8 cellular contexts compared by ENCODE assay signal in genomic region chr6:79538481-79538971, GRCh38. TPM values are rescaled to one million over a fixed set of nuclear protein-coding genes. Genes with fewer than 3 reads are reported as not detected.
DNase-seq lines count a peak whose midpoint lies in the region; ATAC-seq and TF ChIP-seq lines count a peak whose summit lies in the region.

No MANE protein-coding gene starts in this region.

- peak overlapping the region; percentile 95; the same call in 1 of the 2 replicates for H2AFZ ChIP-seq in OCI-LY7 (ENCODE audit: low read length)
- H2AFZ ChIP-seq in parathyroid adenoma: peak overlapping the region; percentile 90

- H3K4me1 ChIP-seq in OCI-LY7 (ENCODE audit: insufficient read depth, low read length, poor library complexity, severe bottlenecking) (peaks cover 16% of the 10 kb centered on the region), esophagus (ENCODE audit: control insufficient read depth in 2 of 2, insufficient read depth in 2 of 2, low read length in 1 of 2) (no peaks in the 10 kb centered on the region), parathyroid adenoma (peaks cover 14% of the 10 kb centered on the region)

- intact Hi-C loops in OCI-LY7 (cut with micrococcal nuclease; ENCODE audit: unreplicated experiment): loop anchor here (5.0 kb wide), 1 partner anchor 671 kb away; the partner anchor contains the start of gene IRAK1BP1

- H3K27ac ChIP-seq in OCI-LY7 (ENCODE audit: low read depth, low read length, poor library complexity, severe bottlenecking): no peak overlapping the region
- peak overlapping the region; percentile 22 to 63 for H3K27ac ChIP-seq in esophagus (ENCODE audit: low read depth in 2 of 2, low read length in 1 of 2)
- peak overlapping the region; percentile 92 for H3K27ac ChIP-seq in parathyroid adenoma

- no peaks in the 10 kb centered on the region for H3K79me2 ChIP-seq in OCI-LY7 (ENCODE audit: insufficient read depth, low read depth, low read length)
- peaks cover 5% of the 10 kb centered on the region for H3K79me2 ChIP-seq in parathyroid adenoma

- POLR2A ChIA-PET in OCI-LY7 (lab: Charles Lee): interaction anchor here (2.4 kb wide), 1 partner anchor 460 kb away, joined by 6 read pairs; the partner anchor contains the start of gene PHIP
- POLR2A ChIA-PET in WTC11 (lab: Charles Lee): no interaction called here

- peak overlapping the region; percentile 69 for H3K4me3 ChIP-seq in OCI-LY7 (ENCODE audit: low read depth, low read length, poor library complexity, severe bottlenecking)
- peak overlapping the region; percentile 5 to 92 for H3K4me3 ChIP-seq in esophagus (ENCODE audit: low read depth in 1 of 2, low read length in 2 of 2)
- peak overlapping the region; percentile 96 for H3K4me3 ChIP-seq in parathyroid adenoma (ENCODE audit: low read depth, low read length)

- H3K27ac Mint-ChIP-seq in WTC11: no peak overlapping the region

- ATAC-seq in WTC11: no peak

- CTCF ChIA-PET in OCI-LY7 (lab: Charles Lee; ENCODE audit: unreplicated experiment): no interaction called here
- CTCF ChIA-PET in WTC11 (lab: Charles Lee): interaction anchor here (0.6 kb wide), 1 partner anchor 47 kb away, joined by 4 read pairs; no protein-coding TSS in a partner anchor

- H3K4me2 ChIP-seq in OCI-LY7 (ENCODE audit: low read length) (peak overlapping the region; percentile 74), parathyroid adenoma (ENCODE audit: low read length) (peak overlapping the region; percentile 88)

- H3K27me3 ChIP-seq in esophagus (ENCODE audit: control insufficient read depth in 1 of 2, insufficient read depth in 2 of 2, low read length in 2 of 2) (no peaks in the 10 kb centered on the region), parathyroid adenoma (ENCODE audit: control insufficient read depth, insufficient read depth, low read length) (no peaks in the 10 kb centered on the region)

- H3K36me3 ChIP-seq in OCI-LY7 (ENCODE audit: insufficient read depth, low read length) (no peaks in the 10 kb centered on the region), esophagus (ENCODE audit: control insufficient read depth in 2 of 2, insufficient read depth in 2 of 2, low read length in 1 of 2) (no peaks in the 10 kb centered on the region), parathyroid adenoma (ENCODE audit: control insufficient read depth, insufficient read depth, low read length) (no peaks in the 10 kb centered on the region)

- H3K4me3 Mint-ChIP-seq in WTC11: no peak overlapping the region

- H4K20me1 ChIP-seq in OCI-LY7 (ENCODE audit: insufficient read depth, low read length): no peaks in the 10 kb centered on the region

- H3K9ac ChIP-seq in parathyroid adenoma: no peak overlapping the region

- DNase-seq in EH (ENCODE audit: low read depth) (peak; percentile 5), OCI-LY7 (ENCODE audit: low spot score) (no peak), GF-D8 (lab: John Stamatoyannopoulos, UW) (no peak), WTC11 (ENCODE audit: low spot score) (no peak), LoVo (ENCODE audit: low spot score) (no peak)
- no peak for DNase-seq in activated naive CD4-positive, alpha-beta T cell treated with Interleukin-2 at 50 U/mL for 16 hours

- no peaks in the 10 kb centered on the region for H3K27me3 Mint-ChIP-seq in WTC11 (ENCODE audit: low read depth)

- H3K9me2 ChIP-seq in OCI-LY7 (ENCODE audit: insufficient read depth, low read length): no peaks in the 10 kb centered on the region

- H3K36me3 Mint-ChIP-seq in WTC11: 0 out of 2 replicates have a peak, but pooled peaks cover 6% of the 10 kb centered on the region

- 29 to 33% methylated on average over 7 of the region's 7 CpGs for WGBS in esophagus, 2 donors

- TF ChIP-seq CTCF in OCI-LY7 (conservative IDR thresholded peaks at IDR 0.05; ENCODE audit: low read length): no peak
- no peak for TF ChIP-seq CTCF in parathyroid adenoma (IDR thresholded peaks at IDR 0.05)
- no peak for TF ChIP-seq CTCF in WTC11 (IDR thresholded peaks at IDR 0.05)

- BruUV-seq in OCI-LY7 (replicated peaks; lab: Mats Ljungman, UMichigan): no TSS peak

- peaks cover 18% of the 10 kb centered on the region for H3K4me1 Mint-ChIP-seq in WTC11

- no peaks in the 10 kb centered on the region for H3K9me3 Mint-ChIP-seq in WTC11

- H3K9me3 ChIP-seq in OCI-LY7 (ENCODE audit: low read length) (no peaks in the 10 kb centered on the region), esophagus (ENCODE audit: control insufficient read depth in 2 of 2, insufficient read depth in 1 of 2, low read depth in 1 of 2, low read length in 1 of 2) (no peaks in the 10 kb centered on the region), parathyroid adenoma (ENCODE audit: control insufficient read depth, low read length) (no peaks in the 10 kb centered on the region)

TF ChIP-seq in WTC11, 78 proteins besides CTCF, POLR2A, EP300 and RAD21 (continues in another document):
- TF ChIP-seq, protein P1, sequence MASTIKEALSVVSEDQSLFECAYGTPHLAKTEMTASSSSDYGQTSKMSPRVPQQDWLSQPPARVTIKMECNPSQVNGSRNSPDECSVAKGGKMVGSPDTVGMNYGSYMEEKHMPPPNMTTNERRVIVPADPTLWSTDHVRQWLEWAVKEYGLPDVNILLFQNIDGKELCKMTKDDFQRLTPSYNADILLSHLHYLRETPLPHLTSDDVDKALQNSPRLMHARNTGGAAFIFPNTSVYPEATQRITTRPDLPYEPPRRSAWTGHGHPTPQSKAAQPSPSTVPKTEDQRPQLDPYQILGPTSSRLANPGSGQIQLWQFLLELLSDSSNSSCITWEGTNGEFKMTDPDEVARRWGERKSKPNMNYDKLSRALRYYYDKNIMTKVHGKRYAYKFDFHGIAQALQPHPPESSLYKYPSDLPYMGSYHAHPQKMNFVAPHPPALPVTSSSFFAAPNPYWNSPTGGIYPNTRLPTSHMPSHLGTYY (CRISPR knock-in tag; IDR thresholded peaks at IDR 0.05): no peak
- TF ChIP-seq IRF2 (CRISPR knock-in tag; IDR thresholded peaks at IDR 0.05; ENCODE audit: borderline replicate concordance, low read depth) (no peak), ESRRA (CRISPR knock-in tag; IDR thresholded peaks at IDR 0.05; ENCODE audit: borderline replicate concordance) (no peak), TEAD4 (CRISPR knock-in tag; IDR thresholded peaks at IDR 0.05) (no peak), ZNF396 (CRISPR knock-in tag; IDR thresholded peaks at IDR 0.05; ENCODE audit: borderline replicate concordance) (no peak), SMAD4 (CRISPR knock-in tag; IDR thresholded peaks at IDR 0.05) (no peak), GABPB1 (CRISPR knock-in tag; IDR thresholded peaks at IDR 0.05) (no peak), MYBL2 (CRISPR knock-in tag; IDR thresholded peaks at IDR 0.05) (no peak), ZBTB43 (CRISPR knock-in tag; IDR thresholded peaks at IDR 0.05) (no peak)
- TF ChIP-seq, protein P2, sequence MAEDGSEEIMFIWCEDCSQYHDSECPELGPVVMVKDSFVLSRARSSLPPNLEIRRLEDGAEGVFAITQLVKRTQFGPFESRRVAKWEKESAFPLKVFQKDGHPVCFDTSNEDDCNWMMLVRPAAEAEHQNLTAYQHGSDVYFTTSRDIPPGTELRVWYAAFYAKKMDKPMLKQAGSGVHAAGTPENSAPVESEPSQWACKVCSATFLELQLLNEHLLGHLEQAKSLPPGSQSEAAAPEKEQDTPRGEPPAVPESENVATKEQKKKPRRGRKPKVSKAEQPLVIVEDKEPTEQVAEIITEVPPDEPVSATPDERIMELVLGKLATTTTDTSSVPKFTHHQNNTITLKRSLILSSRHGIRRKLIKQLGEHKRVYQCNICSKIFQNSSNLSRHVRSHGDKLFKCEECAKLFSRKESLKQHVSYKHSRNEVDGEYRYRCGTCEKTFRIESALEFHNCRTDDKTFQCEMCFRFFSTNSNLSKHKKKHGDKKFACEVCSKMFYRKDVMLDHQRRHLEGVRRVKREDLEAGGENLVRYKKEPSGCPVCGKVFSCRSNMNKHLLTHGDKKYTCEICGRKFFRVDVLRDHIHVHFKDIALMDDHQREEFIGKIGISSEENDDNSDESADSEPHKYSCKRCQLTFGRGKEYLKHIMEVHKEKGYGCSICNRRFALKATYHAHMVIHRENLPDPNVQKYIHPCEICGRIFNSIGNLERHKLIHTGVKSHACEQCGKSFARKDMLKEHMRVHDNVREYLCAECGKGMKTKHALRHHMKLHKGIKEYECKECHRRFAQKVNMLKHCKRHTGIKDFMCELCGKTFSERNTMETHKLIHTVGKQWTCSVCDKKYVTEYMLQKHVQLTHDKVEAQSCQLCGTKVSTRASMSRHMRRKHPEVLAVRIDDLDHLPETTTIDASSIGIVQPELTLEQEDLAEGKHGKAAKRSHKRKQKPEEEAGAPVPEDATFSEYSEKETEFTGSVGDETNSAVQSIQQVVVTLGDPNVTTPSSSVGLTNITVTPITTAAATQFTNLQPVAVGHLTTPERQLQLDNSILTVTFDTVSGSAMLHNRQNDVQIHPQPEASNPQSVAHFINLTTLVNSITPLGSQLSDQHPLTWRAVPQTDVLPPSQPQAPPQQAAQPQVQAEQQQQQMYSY (CRISPR knock-in tag; IDR thresholded peaks at IDR 0.05): no peak
- TF ChIP-seq, protein P3, sequence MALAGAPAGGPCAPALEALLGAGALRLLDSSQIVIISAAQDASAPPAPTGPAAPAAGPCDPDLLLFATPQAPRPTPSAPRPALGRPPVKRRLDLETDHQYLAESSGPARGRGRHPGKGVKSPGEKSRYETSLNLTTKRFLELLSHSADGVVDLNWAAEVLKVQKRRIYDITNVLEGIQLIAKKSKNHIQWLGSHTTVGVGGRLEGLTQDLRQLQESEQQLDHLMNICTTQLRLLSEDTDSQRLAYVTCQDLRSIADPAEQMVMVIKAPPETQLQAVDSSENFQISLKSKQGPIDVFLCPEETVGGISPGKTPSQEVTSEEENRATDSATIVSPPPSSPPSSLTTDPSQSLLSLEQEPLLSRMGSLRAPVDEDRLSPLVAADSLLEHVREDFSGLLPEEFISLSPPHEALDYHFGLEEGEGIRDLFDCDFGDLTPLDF (CRISPR knock-in tag; IDR thresholded peaks at IDR 0.05): no peak

RNA-seq across cellular contexts. Expression of gene LCA5, which starts 1.3 kb away (rescaled TPM):
- 0.77 and 1.3 TPM in 2 replicates for total RNA-seq in OCI-LY7 (2014; rRNA removed; shearing (Covaris generic))
- 2.0 and 2.4 TPM in 2 replicates for total RNA-seq in OCI-LY7 (2022)
- polyA plus RNA-seq in esophagus: under 1 TPM; 0.73 to 0.94 TPM
- 3.6 to 4.2 TPM (median 3.8 TPM) in 3 replicates for total RNA-seq in WTC11 (2021)
